ENCODE assay signal across 22 cellular contexts in genomic region chr4:114535725-114536124, GRCh38.
DNase-seq lines count a peak whose midpoint lies in the region; ATAC-seq lines count a peak whose summit lies in the region.
"Had no signal": no experiment of that assay in that cellular context is flagged by ENCODE, and none has a peak within 500 bp of the region (broad histone marks: within the 10 kb centered on the region; RNA-seq: fewer than 3 reads in every experiment).

No MANE protein-coding gene starts in this region.

- H3K27ac ChIP-seq in cingulate gyrus (ENCODE audit: low read depth, low read length) (peak overlapping the region; percentile 33), substantia nigra (ENCODE audit: low read depth, low read length, poor library complexity, severe bottlenecking) (peak overlapping the region; percentile 84)

- peak; percentile 21 for DNase-seq in HT1080 (ENCODE audit: low read depth)
- DNase-seq in medulla oblongata (ENCODE audit: extremely low spot score): peak; percentile 54
- DNase-seq in substantia nigra (lab: John Stamatoyannopoulos, UW): no peak
- no peak for DNase-seq in D341Med (ENCODE audit: low spot score)
- DNase-seq in epidermal melanocyte (ENCODE audit: insufficient read length, low spot score): no peak
- DNase-seq in CD1c-positive myeloid dendritic cell (ENCODE audit: extremely low spot score): no peak
- DNase-seq: ACHN; Calu3; CD4-positive, alpha-beta T cell; DMS79 treated with DMSO at 0.1 percent for 48 hours; GOT3; HFFc6; Karpas-422; MM.1S; NCI-H1092 treated with DMSO at 0.1 percent for 48 hours; NCI-H1694; NCI-H524 treated with DMSO at 0.1 percent for 48 hours; Right ventricle myocardium superior; SK-N-SH had no signal

- ATAC-seq in GM19023 (IDR thresholded peaks at IDR 0.05; ENCODE audit: unreplicated experiment): no peak
- ATAC-seq: Panc1 had no signal

Comparison
In these comparisons a context has a peak if more than half of its experiments do, and no peak if none do; other contexts are left out.
1. DNase-seq: peak in HT1080 (single experiment) and medulla oblongata (single experiment); none in substantia nigra (0 of 49), D341Med (single experiment), epidermal melanocyte (single experiment) and CD1c-positive myeloid dendritic cell (single experiment).